8 cellular contexts compared by ENCODE assay signal in the genomic region with DNA sequence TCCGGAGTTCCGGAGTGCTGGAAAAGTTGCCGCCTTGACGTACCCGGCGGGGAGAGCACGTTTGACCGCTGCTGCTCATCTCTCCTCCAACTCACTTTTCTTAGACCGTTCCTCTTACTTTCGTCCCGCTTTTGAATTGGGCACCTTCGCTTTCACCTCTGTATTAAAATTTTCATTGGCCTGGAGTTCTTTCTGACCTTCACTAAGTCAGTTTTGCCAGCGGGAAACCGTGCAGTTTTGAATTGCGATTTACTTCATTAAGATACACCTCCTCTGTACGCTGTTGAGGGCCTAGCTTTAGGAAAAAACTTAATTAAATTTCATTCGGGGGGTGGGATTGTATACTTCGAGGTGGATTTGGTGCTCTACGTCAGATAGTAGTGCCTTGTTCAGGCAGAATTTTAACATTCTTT. TPM values are rescaled to one million over a fixed set of nuclear protein-coding genes. Genes with fewer than 3 reads are reported as not detected.
DNase-seq lines count a peak whose midpoint lies in the region; ATAC-seq and TF ChIP-seq lines count a peak whose summit lies in the region.

No MANE protein-coding gene starts in this region.

- intact Hi-C loops in left ventricle myocardium inferior (cut with micrococcal nuclease): no loop called here
- intact Hi-C loops in left cardiac atrium (cut with DNase I): no loop called here
- intact Hi-C loops in lower lobe of right lung (cut with DNase I): no loop called here
- intact Hi-C loops in uterus (cut with DNase I; ENCODE audit: low total_unique reads): loop anchor here (10.0 kb wide), 1 partner anchor 67 kb away; the partner anchor contains the start of gene C3orf33

- H3K27me3 ChIP-seq in left ventricle myocardium inferior (ENCODE audit: low read depth): no peaks in the 10 kb centered on the region
- no peaks in the 10 kb centered on the region for H3K27me3 ChIP-seq in lower lobe of right lung (ENCODE audit: low read depth)
- H3K27me3 ChIP-seq in uterus: no peaks in the 10 kb centered on the region

- ATAC-seq in left cardiac atrium: no peak
- peak; percentile 3 for ATAC-seq in HG03354 (IDR thresholded peaks at IDR 0.05; ENCODE audit: poor library complexity, severe bottlenecking, unreplicated experiment)
- ATAC-seq in lower lobe of right lung: no peak

- peaks cover 50% of the 10 kb centered on the region for H3K4me1 ChIP-seq in left ventricle myocardium inferior
- H3K4me1 ChIP-seq in lower lobe of right lung: peaks cover 21% of the 10 kb centered on the region
- peaks cover 0 to 7% of the 10 kb centered on the region in 2 donors for H3K4me1 ChIP-seq in uterus

- no peak for TF ChIP-seq CTCF in left ventricle myocardium inferior (IDR thresholded peaks at IDR 0.05; ENCODE audit: borderline replicate concordance)
- TF ChIP-seq CTCF in astrocyte of the cerebellum (IDR thresholded peaks at IDR 0.05; ENCODE audit: low read depth, low read length, missing control alignments): no peak
- TF ChIP-seq CTCF in lower lobe of right lung (IDR thresholded peaks at IDR 0.05): no peak
- TF ChIP-seq CTCF in uterus (IDR thresholded peaks at IDR 0.05): no peak

- H3K4me3 ChIP-seq in left ventricle myocardium inferior: peak overlapping the region; percentile 99
- H3K4me3 ChIP-seq in astrocyte of the cerebellum (ENCODE audit: low read depth, low read length): peak overlapping the region; percentile 92
- H3K4me3 ChIP-seq in lower lobe of right lung: peak overlapping the region; percentile 96
- H3K4me3 ChIP-seq in uterus: peak overlapping the region; percentile 91 to 94

- H3K27ac ChIP-seq in left ventricle myocardium inferior (replicated peaks) (peak overlapping the region; percentile 96), lower lobe of right lung (peak overlapping the region; percentile 95), uterus (peak overlapping the region; percentile 96 to 98)

- no peaks in the 10 kb centered on the region for H3K9me3 ChIP-seq in left ventricle myocardium inferior (replicated peaks)
- no peaks in the 10 kb centered on the region for H3K9me3 ChIP-seq in lower lobe of right lung
- no peaks in the 10 kb centered on the region for H3K9me3 ChIP-seq in uterus

- DNase-seq in left ventricle myocardium inferior: no peak
- DNase-seq in left cardiac atrium: no peak
- no peak for DNase-seq in astrocyte of the cerebellum (ENCODE audit: low read depth)
- no peak for DNase-seq in lower lobe of right lung
- DNase-seq in uterus: no peak
- no peak for DNase-seq in NCI-H2196 (lab: John Stamatoyannopoulos, UW; ENCODE audit: unreplicated experiment)
- no peak for DNase-seq in activated CD4-positive, alpha-beta T cell treated with anti-CD3 and anti-CD28 coated beads, Interleukin-2, amount 50 U/mL, for 48 hours

- H3K36me3 ChIP-seq in left ventricle myocardium inferior: no peaks in the 10 kb centered on the region
- no peaks in the 10 kb centered on the region for H3K36me3 ChIP-seq in lower lobe of right lung
- no peaks in the 10 kb centered on the region for H3K36me3 ChIP-seq in uterus

- in situ Hi-C loops in astrocyte of the cerebellum (cut with HindIII; ENCODE audit: low sequenced_read_pairs): no loop called here

- TF ChIP-seq POLR2A in uterus (IDR thresholded peaks at IDR 0.05): no peak

RNA-seq across cellular contexts. Expression of gene GMPS, which starts 1.3 kb away (rescaled TPM):
- total RNA-seq in left ventricle myocardium inferior (29.4 TPM), left cardiac atrium (10 to 100 TPM; 29.3 to 39.6 TPM), lower lobe of right lung (39.9 TPM), uterus (10 to 100 TPM; 10.5 to 71.7 (median 51.3) TPM)

RNA-seq across cellular contexts. Expression of gene SLC33A1, which starts 17.5 kb away (rescaled TPM):
- total RNA-seq in left ventricle myocardium inferior: 22.4 TPM
- 10 to 100 TPM; 20.4 to 26.6 TPM for total RNA-seq in left cardiac atrium
- 33.9 TPM for total RNA-seq in lower lobe of right lung
- 10 to 100 TPM; 33.3 to 44.6 (median 37.0) TPM for total RNA-seq in uterus
